Comparison of ENCODE assay signal across 9 cellular contexts in genomic region chr11:93895106-93895862, GRCh38. TPM values are rescaled to one million over a fixed set of nuclear protein-coding genes. Genes with fewer than 3 reads are reported as not detected.
A peak's percentile ranks its signal among the peaks of the same experiment; 100 is the strongest.
DNase-seq lines count a peak whose midpoint lies in the region; ATAC-seq and TF ChIP-seq lines count a peak whose summit lies in the region.
"Had no signal": no experiment of that assay in that cellular context is flagged by ENCODE, and none has a peak within 500 bp of the region (broad histone marks: within the 10 kb centered on the region; RNA-seq: fewer than 3 reads in every experiment).

No MANE protein-coding gene starts in this region.

- POLR2A ChIA-PET in activated CD4-positive, alpha-beta T cell treated with anti-CD3 and anti-CD28 coated beads for 36 hours (lab: Charles Lee): no interaction called here

- peak; percentile 64 for ATAC-seq in activated CD4-positive, alpha-beta T cell treated with anti-CD3 and anti-CD28 coated beads for 36 hours
- ATAC-seq in HG03025 (IDR thresholded peaks at IDR 0.05; ENCODE audit: low FRiP score, unreplicated experiment) (peak; percentile 60), left colon (peak; percentile 72), upper lobe of left lung (ENCODE audit: low FRiP score in 2 of 2) (peak in 1 of 2 donors; percentile 75), HG03175 (IDR thresholded peaks at IDR 0.05; ENCODE audit: unreplicated experiment) (no peak)

- intact Hi-C loops in activated CD4-positive, alpha-beta T cell treated with anti-CD3 and anti-CD28 coated beads for 36 hours (cut with DNase I, micrococcal nuclease): loop anchor here (1.0 to 10.0 kb wide), 3 partner anchors 609 to 710 kb away; no protein-coding TSS in a partner anchor
- intact Hi-C loops in left colon (cut with DNase I, micrococcal nuclease): loop anchor here in 1 of 2 donors (5.0 to 10.0 kb wide), 2 partner anchors 520 to 612 kb away; no protein-coding TSS in a partner anchor

- no peaks in the 10 kb centered on the region for H3K4me1 Mint-ChIP-seq in activated CD4-positive, alpha-beta T cell treated with anti-CD3 and anti-CD28 coated beads for 36 hours
- H3K4me1 Mint-ChIP-seq: activated naive CD8-positive, alpha-beta T cell treated with anti-CD3 and anti-CD28 coated beads, Interleukin-2, amount 10 ng/mL, durations not matched to agents 7 days and 5 days had no signal

- H3K4me1 ChIP-seq in upper lobe of left lung: no peaks in the 10 kb centered on the region

- no peak overlapping the region for H3K4me3 ChIP-seq in upper lobe of left lung

- H3K27me3 Mint-ChIP-seq in activated CD4-positive, alpha-beta T cell treated with anti-CD3 and anti-CD28 coated beads for 36 hours: peaks cover 35% of the 10 kb centered on the region

- no peaks in the 10 kb centered on the region for H3K9me3 Mint-ChIP-seq in activated CD4-positive, alpha-beta T cell treated with anti-CD3 and anti-CD28 coated beads for 36 hours (ENCODE audit: low read depth)
- H3K9me3 Mint-ChIP-seq: activated naive CD8-positive, alpha-beta T cell treated with anti-CD3 and anti-CD28 coated beads, Interleukin-2, amount 10 ng/mL, durations not matched to agents 7 days and 5 days had no signal

- no peak overlapping the region for H3K4me3 Mint-ChIP-seq in activated CD4-positive, alpha-beta T cell treated with anti-CD3 and anti-CD28 coated beads for 36 hours
- H3K4me3 Mint-ChIP-seq: activated naive CD8-positive, alpha-beta T cell treated with anti-CD3 and anti-CD28 coated beads, Interleukin-2, amount 10 ng/mL, durations not matched to agents 7 days and 5 days had no signal

- TF ChIP-seq POLR2A in upper lobe of left lung (IDR thresholded peaks at IDR 0.05): no peak

- peak; percentile 19 for DNase-seq in activated CD4-positive, alpha-beta T cell treated with anti-CD3 and anti-CD28 coated beads for 36 hours
- DNase-seq in activated CD4-positive, alpha-beta T cell treated with anti-CD3 and anti-CD28 coated beads, Interleukin-2, amount 50 U/mL, for 4 hours: no peak
- DNase-seq in NCI-H748 treated with DMSO at 0.1 percent for 48 hours (lab: John Stamatoyannopoulos, UW) (peak; percentile 38), left colon (no peak), upper lobe of left lung (no peak)
- peak; percentile 9 for DNase-seq in central memory CD4-positive, alpha-beta T cell
- DNase-seq: activated naive CD8-positive, alpha-beta T cell treated with anti-CD3 and anti-CD28 coated beads, Interleukin-2, amount 10 ng/mL, durations not matched to agents 7 days and 5 days had no signal

- H3K36me3 ChIP-seq in upper lobe of left lung: no peaks in the 10 kb centered on the region

- no peaks in the 10 kb centered on the region for H3K9me3 ChIP-seq in upper lobe of left lung

- no peak overlapping the region for H3K27ac Mint-ChIP-seq in activated CD4-positive, alpha-beta T cell treated with anti-CD3 and anti-CD28 coated beads for 36 hours
- H3K27ac Mint-ChIP-seq: activated naive CD8-positive, alpha-beta T cell treated with anti-CD3 and anti-CD28 coated beads, Interleukin-2, amount 10 ng/mL, durations not matched to agents 7 days and 5 days had no signal

- no peak for TF ChIP-seq EP300 in upper lobe of left lung (IDR thresholded peaks at IDR 0.05)

- no peak overlapping the region for H3K27ac ChIP-seq in upper lobe of left lung

- H3K27me3 ChIP-seq in upper lobe of left lung: no peaks in the 10 kb centered on the region

- 40 to 56% methylated on average over 5 of the region's 5 CpGs for WGBS in upper lobe of left lung, 2 donors

- TF ChIP-seq CTCF in upper lobe of left lung (IDR thresholded peaks at IDR 0.05): peak; percentile 30 to 66 (median 54)

- H3K36me3 Mint-ChIP-seq in activated CD4-positive, alpha-beta T cell treated with anti-CD3 and anti-CD28 coated beads for 36 hours (ENCODE audit: low read depth): no peaks in the 10 kb centered on the region
- H3K36me3 Mint-ChIP-seq: activated naive CD8-positive, alpha-beta T cell treated with anti-CD3 and anti-CD28 coated beads, Interleukin-2, amount 10 ng/mL, durations not matched to agents 7 days and 5 days had no signal

- CTCF ChIA-PET in activated CD4-positive, alpha-beta T cell treated with anti-CD3 and anti-CD28 coated beads for 36 hours (lab: Charles Lee): interaction anchor here (0.6 to 2.4 kb wide), 38 partner anchors 8 to 943 kb away, joined by 3 to 23 read pairs (median 3); partner anchors contain the start of gene VSTM5

RNA-seq across cellular contexts. Expression of gene VSTM5, which starts 44.9 kb away (rescaled TPM):
- total RNA-seq in activated CD4-positive, alpha-beta T cell treated with anti-CD3 and anti-CD28 coated beads for 36 hours: not detected
- total RNA-seq in left colon: 1 to 10 TPM; 1.1 to 2.5 TPM
- total RNA-seq in upper lobe of left lung: 1 to 10 TPM in 1 of 6 donors, under 1 TPM in 1, not detected in 4; 0.77 to 2.3 TPM
- total RNA-seq: activated naive CD8-positive, alpha-beta T cell treated with anti-CD3 and anti-CD28 coated beads, Interleukin-2, amount 10 ng/mL, durations not matched to agents 7 days and 5 days had no signal

Comparison
In these comparisons a context has a peak if more than half of its experiments do, and no peak if none do; other contexts are left out.
1. DNase-seq: peak in activated CD4-positive, alpha-beta T cell treated with anti-CD3 and anti-CD28 coated beads for 36 hours (single experiment), NCI-H748 treated with DMSO at 0.1 percent for 48 hours (single experiment) and central memory CD4-positive, alpha-beta T cell (single experiment); none in activated CD4-positive, alpha-beta T cell treated with anti-CD3 and anti-CD28 coated beads, Interleukin-2, amount 50 U/mL, for 4 hours (0 of 2), left colon (0 of 2) and upper lobe of left lung (0 of 2).